Comparison of ENCODE assay signal across 22 cellular contexts in the genomic region with DNA sequence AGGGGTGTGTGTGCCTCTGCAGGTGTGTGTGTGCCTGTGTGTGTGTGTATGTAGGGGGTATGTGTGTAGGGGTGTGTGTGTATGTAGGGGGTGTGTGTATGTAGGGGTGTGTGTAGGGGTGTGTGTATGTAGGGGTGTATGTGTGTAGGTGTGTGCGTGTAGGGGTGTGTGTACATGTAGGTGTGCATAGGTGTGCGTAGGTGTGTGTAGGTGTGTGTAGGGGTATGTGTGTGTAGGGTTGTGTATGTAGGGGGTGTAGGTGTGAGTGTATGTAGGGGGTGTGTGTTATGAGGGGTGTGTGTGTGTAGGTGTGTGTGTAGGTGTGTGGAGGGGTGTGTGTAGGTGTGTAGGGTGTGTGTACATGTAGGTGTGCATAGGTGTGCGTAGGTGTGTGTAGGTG.
"Had no signal": no experiment of that assay in that cellular context is flagged by ENCODE, and none has a peak within 500 bp of the region (broad histone marks: within the 10 kb centered on the region; RNA-seq: fewer than 3 reads in every experiment).

No MANE protein-coding gene starts in this region.

- FAIRE-seq: colon, islet of Langerhans, pancreas, small intestine had no signal

- DNase-seq: effector memory CD8-positive, alpha-beta T cell; gastrocnemius medialis; heart right ventricle; hypothalamus; kidney glomerular epithelial cell; mesendoderm; naive B cell; nephron progenitor cell; pancreas; right cardiac atrium; small intestine; stimulated activated CD4-positive, alpha-beta T cell treated with anti-CD3 and anti-CD28 coated beads, Interleukin-12 subunit alpha, Interleukin-12 subunit beta, amount 100 ng/mL, for 4 hours; stimulated activated naive CD4-positive, alpha-beta T cell; thyroid gland; upper lobe of right lung had no signal

- H3K27me3 ChIP-seq: gastrocnemius medialis, pancreas, thyroid gland, upper lobe of right lung had no signal

- H3K4me1 ChIP-seq: esophagus muscularis mucosa, gastrocnemius medialis, heart right ventricle, pancreas, suprapubic skin, thyroid gland, upper lobe of right lung had no signal

- H3K27ac Mint-ChIP-seq: dendritic cell treated with granulocyte-macrophage colony-stimulating factor and Interleukin-4, amounts not matched to agents 40 ng/mL and 50 ng/mL, for 4 days; effector memory CD8-positive, alpha-beta T cell; progenitor cell of endocrine pancreas had no signal

- ATAC-seq: effector memory CD8-positive, alpha-beta T cell; gastrocnemius medialis; pancreas; upper lobe of right lung had no signal

- H3K36me3 ChIP-seq: esophagus muscularis mucosa, gastrocnemius medialis, heart right ventricle, pancreas, suprapubic skin, thyroid gland, upper lobe of right lung had no signal

- H3K9me3 ChIP-seq: esophagus muscularis mucosa, gastrocnemius medialis, heart right ventricle, pancreas, suprapubic skin, thyroid gland, upper lobe of right lung had no signal

- H3K4me3 ChIP-seq: esophagus muscularis mucosa, gastrocnemius medialis, heart right ventricle, pancreas, suprapubic skin, thyroid gland, upper lobe of right lung had no signal

- H3K36me3 Mint-ChIP-seq: naive B cell had no signal

- H3K9me3 Mint-ChIP-seq: effector memory CD8-positive, alpha-beta T cell had no signal

- H3K4me3 Mint-ChIP-seq: dendritic cell treated with granulocyte-macrophage colony-stimulating factor and Interleukin-4, amounts not matched to agents 40 ng/mL and 50 ng/mL, for 4 days; effector memory CD8-positive, alpha-beta T cell; nephron progenitor cell had no signal

- H3K27ac ChIP-seq: epithelial cell of prostate, esophagus muscularis mucosa, gastrocnemius medialis, heart right ventricle, pancreas, suprapubic skin, thyroid gland, upper lobe of right lung had no signal
